8 cellular contexts compared by ENCODE assay signal in the genomic region with DNA sequence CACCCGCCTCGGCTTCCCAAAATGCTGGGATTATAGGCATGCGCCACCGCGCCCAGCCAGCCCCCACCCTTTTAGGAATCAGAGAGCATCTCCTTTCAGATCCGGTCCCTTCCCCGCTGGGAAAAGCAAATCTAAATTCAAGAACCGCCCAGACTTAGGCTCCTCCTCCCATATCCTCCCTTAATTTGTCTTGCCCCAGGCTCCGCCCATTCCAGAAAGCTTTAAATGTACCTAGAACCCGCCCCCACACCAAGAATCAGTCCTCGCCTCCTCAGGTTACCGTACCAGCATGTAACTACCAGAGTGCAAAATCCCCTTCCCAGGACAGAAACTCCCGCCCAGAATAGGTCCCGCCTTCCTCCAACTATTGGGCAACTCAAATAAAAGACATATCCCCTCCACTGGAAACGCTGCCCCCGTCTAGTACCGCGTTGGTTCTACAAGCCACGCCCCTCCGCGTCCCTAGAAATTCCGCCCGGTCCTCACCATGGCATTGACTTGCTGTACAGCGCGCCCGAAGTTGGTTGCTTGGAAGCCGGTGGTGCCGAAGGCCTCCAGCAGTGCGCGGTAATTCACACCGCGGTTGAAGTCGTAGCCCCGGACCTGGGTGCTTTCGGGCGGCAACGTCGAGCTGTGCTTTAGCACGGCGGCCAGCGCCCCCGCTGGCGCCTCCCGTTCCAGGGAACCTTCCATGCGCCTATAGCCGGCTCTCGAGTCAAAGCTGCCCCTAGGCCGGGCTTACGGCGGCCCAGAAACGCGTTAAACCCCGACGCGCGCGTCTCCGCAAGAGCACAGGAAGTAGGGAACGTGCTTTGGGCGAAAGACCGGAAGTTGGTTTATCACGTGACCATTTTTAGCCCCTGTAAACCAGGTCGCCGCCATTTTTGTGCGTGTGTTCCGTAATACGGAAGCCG. TPM values are rescaled to one million over a fixed set of nuclear protein-coding genes. Genes with fewer than 3 reads are reported as not detected.
DNase-seq lines count a peak whose midpoint lies in the region; ATAC-seq, FAIRE-seq and TF ChIP-seq lines count a peak whose summit lies in the region.

A gene (minus strand): TSS at position 807 of the 914 bp plus-strand sequence. CDS start 114 bp downstream, at position 693.

- H4K20me1 ChIP-seq in mammary epithelial cell (ENCODE audit: insufficient read depth, low read length), result no peaks in the 10 kb centered on the region

- H3K9ac ChIP-seq in mammary epithelial cell (ENCODE audit: insufficient read depth, low read length), result peak within 1 kb of the TSS; percentile 94

- H3K9me3 ChIP-seq in WERI-Rb-1 (ENCODE audit: severe bottlenecking), result no peaks in the 10 kb centered on the region
- H3K9me3 ChIP-seq in mammary epithelial cell (replicated peaks; ENCODE audit: insufficient read depth, low read length), result no peaks in the 10 kb centered on the region
- H3K9me3 ChIP-seq in small intestine (ENCODE audit: control insufficient read depth, low read depth), result no peaks in the 10 kb centered on the region

- WGBS in mammary epithelial cell (ENCODE audit: low coverage, missing lambda C conversion rate), result 2% methylated on average over 36 of the region's 68 CpGs
- 0 to 1% (median 0%) methylated on average over 65 to 68 of the region's 68 CpGs for WGBS in small intestine, 3 donors

- in situ Hi-C loops in mammary epithelial cell (cut with MboI; ENCODE audit: low sequenced_read_pairs in 2 of 2), result no loop called here

- FAIRE-seq in small intestine (lab: Jason Lieb, UNC), result no peak

- H2AFZ ChIP-seq in ACC112 (ENCODE audit: low read length, unreplicated experiment), result peak within 1 kb of the TSS; percentile 88
- peak within 1 kb of the TSS; percentile 92 for H2AFZ ChIP-seq in mammary epithelial cell (ENCODE audit: low read depth, low read length)

- H3K4me3 ChIP-seq in ACC112 (ENCODE audit: low read depth, low read length) (peak within 1 kb of the TSS; percentile 95), WERI-Rb-1 (ENCODE audit: low read depth, low read length) (peak within 1 kb of the TSS; percentile 75), mammary epithelial cell (replicated peaks in 1 of 3; ENCODE audit: insufficient read depth in 1 of 3, low read depth in 2 of 3, low read length in 3 of 3) (peak within 1 kb of the TSS; percentile 81 to 89 (median 83)), small intestine (ENCODE audit: low read depth in 1 of 2, low read length in 2 of 2) (peak within 1 kb of the TSS; percentile 85 to 93)

- H3K79me2 ChIP-seq in ACC112 (ENCODE audit: control insufficient read depth, insufficient read depth, low read length, unreplicated experiment), result peaks cover 10% of the 10 kb centered on the region
- peaks cover 19% of the 10 kb centered on the region for H3K79me2 ChIP-seq in mammary epithelial cell (ENCODE audit: insufficient read depth, low read length)

- no peak for TF ChIP-seq CTCF in WERI-Rb-1 (IDR thresholded peaks at IDR 0.05; ENCODE audit: low read depth, low read length)
- no peak for TF ChIP-seq CTCF in mammary epithelial cell (conservative IDR thresholded peaks at IDR 0.05 in 1 of 2, IDR thresholded peaks at IDR 0.05 in 1 of 2; ENCODE audit: extremely low read depth in 1 of 2, insufficient read depth in 1 of 2, low read depth in 1 of 2, low read length in 2 of 2)

- ATAC-seq in GM18870 (IDR thresholded peaks at IDR 0.05; ENCODE audit: unreplicated experiment), result peak; percentile 65
- peak; percentile 58 for ATAC-seq in HG03139 (IDR thresholded peaks at IDR 0.05; ENCODE audit: unreplicated experiment)

- TSS peak; percentile 82 for BruUV-seq in mammary epithelial cell (replicated peaks; lab: Mats Ljungman, UMichigan)

- H3K4me1 ChIP-seq in ACC112 (ENCODE audit: control insufficient read depth, insufficient read depth, low read length, unreplicated experiment), result no peaks in the 10 kb centered on the region
- H3K4me1 ChIP-seq in mammary epithelial cell (ENCODE audit: insufficient read depth, low read length), result no peaks in the 10 kb centered on the region
- H3K4me1 ChIP-seq in small intestine (ENCODE audit: control insufficient read depth in 2 of 2, insufficient read depth in 1 of 2, low read depth in 1 of 2, low read length in 1 of 2), result no peaks in the 10 kb centered on the region

- DNase-seq in NCI-H2227 (lab: John Stamatoyannopoulos, UW; ENCODE audit: unreplicated experiment) (peak; percentile 95), WERI-Rb-1 (peak; percentile 95), mammary epithelial cell (peak; percentile 97), iPS-NIHi11 (ENCODE audit: low spot score) (peak; percentile 90), small intestine (peak; percentile 97)

- H3K27me3 ChIP-seq in ACC112 (ENCODE audit: insufficient read depth, low read length) (no peaks in the 10 kb centered on the region), WERI-Rb-1 (ENCODE audit: insufficient read depth, low read depth, severe bottlenecking) (no peaks in the 10 kb centered on the region), mammary epithelial cell (ENCODE audit: insufficient read depth, low read length) (no peaks in the 10 kb centered on the region), small intestine (ENCODE audit: control insufficient read depth in 2 of 2, insufficient read depth in 2 of 2, low read length in 2 of 2) (no peaks in the 10 kb centered on the region)

- H3K36me3 ChIP-seq in ACC112 (ENCODE audit: insufficient read depth, low read length) (no peaks in the 10 kb centered on the region), WERI-Rb-1 (peaks cover 36% of the 10 kb centered on the region), mammary epithelial cell (ENCODE audit: insufficient read depth, low read length) (peaks cover 4% of the 10 kb centered on the region), small intestine (ENCODE audit: control insufficient read depth in 2 of 2, insufficient read depth in 2 of 2, low read length in 2 of 2) (peaks cover 4 to 10% of the 10 kb centered on the region in 2 donors)

- H3K27ac ChIP-seq in ACC112 (ENCODE audit: low read depth, low read length), result peak within 1 kb of the TSS; percentile 98
- peak within 1 kb of the TSS; percentile 97 for H3K27ac ChIP-seq in WERI-Rb-1
- peak within 1 kb of the TSS; percentile 95 for H3K27ac ChIP-seq in mammary epithelial cell (ENCODE audit: insufficient read depth, low read depth, low read length)
- peak within 1 kb of the TSS; percentile 94 to 99 for H3K27ac ChIP-seq in small intestine (ENCODE audit: low read depth in 1 of 2, low read length in 1 of 2)

- H3K4me2 ChIP-seq in mammary epithelial cell (ENCODE audit: insufficient read depth, low read depth, low read length), result peak within 1 kb of the TSS; percentile 85

- dilution Hi-C loops in mammary epithelial cell (cut with HindIII; ENCODE audit: low sequenced_read_pairs), result loop anchor here (10.0 kb wide), 1 partner anchor 47 kb away; no protein-coding TSS in a partner anchor

- intact Hi-C loops in mammary epithelial cell (cut with micrococcal nuclease), result loop anchor here (1.0 kb wide), 2 partner anchors 9 to 56 kb away; a partner anchor contains a TSS

- CTCF ChIA-PET in mammary epithelial cell (lab: Charles Lee; ENCODE audit: low non-redundant PET), result interaction anchor here (0.6 to 1.0 kb wide), 3 partner anchors 115 to 1845 kb away, joined by 3 to 26 read pairs (median 9); a partner anchor contains a TSS

RNA-seq across cellular contexts. Expression of the gene that starts here (rescaled TPM):
- total RNA-seq in mammary epithelial cell, result 10 to 100 TPM; 46.5 to 73.8 TPM
- polyA plus RNA-seq in mammary epithelial cell (69.0 TPM), small intestine (10 to 100 TPM; 61.5 to 67.3 (median 66.3) TPM)
- polyA minus RNA-seq in mammary epithelial cell, result 86.4 TPM

Comparison
In these comparisons a context has a peak if more than half of its experiments do, and no peak if none do; other contexts are left out.
1. Peak in every context shown above with its lines: DNase-seq, ATAC-seq, H3K4me3 ChIP-seq and H3K27ac ChIP-seq.